ENCODE assay signal across 26 cellular contexts in genomic region chr6:167530960-167531359, GRCh38.
"Had no signal": no experiment of that assay in that cellular context is flagged by ENCODE, and none has a peak within 500 bp of the region (broad histone marks: within the 10 kb centered on the region; RNA-seq: fewer than 3 reads in every experiment).

No MANE protein-coding gene starts in this region.

- H3K9me3 ChIP-seq: esophagus muscularis mucosa, left lung, mucosa of descending colon, pancreas, psoas muscle, tibial nerve had no signal

- H3K27ac ChIP-seq: esophagus muscularis mucosa, left lung, pancreas, psoas muscle, tibial nerve had no signal

- ATAC-seq: activated CD8-positive, alpha-beta T cell treated with anti-CD3 and anti-CD28 coated beads for 36 hours; activated T-cell treated with anti-CD3 and anti-CD28 coated beads, Interleukin-2, amount 50 U/mL, for 4 hours; activated T-helper 17 cell treated with anti-CD3 and anti-CD28 coated beads, Interleukin-2, amount 50 U/mL, for 72 hours; left lung; mucosa of descending colon; pancreas; psoas muscle; WTC11 had no signal

- DNase-seq: activated CD4-positive, alpha-beta T cell treated with anti-CD3 and anti-CD28 coated beads, Interleukin-2, amount 50 U/mL, for 1 hour; activated CD8-positive, alpha-beta T cell treated with anti-CD3 and anti-CD28 coated beads for 36 hours; activated gamma-delta T cell treated with Interleukin-2 at 50 U/mL for 16 hours; activated naive CD4-positive, alpha-beta T cell treated with anti-CD3 and anti-CD28 coated beads, Interleukin-2, amount 50 U/mL, for 16 hours; activated T-cell treated with anti-CD3 and anti-CD28 coated beads, Interleukin-2, amount 50 U/mL, for 4 hours; amygdala; dermis blood vessel endothelial cell; effector CD4-positive, alpha-beta T cell; foreskin melanocyte; kidney glomerular epithelial cell; left lung; mucosa of descending colon; pancreas; psoas muscle; stimulated activated CD4-positive, alpha-beta T cell treated with anti-CD3 and anti-CD28 coated beads, Interleukin-15, amount 100 ng/mL, for 24 hours; stimulated activated CD4-positive, alpha-beta T cell treated with anti-CD3 and anti-CD28 coated beads, Interleukin-2, amount 100 ng/mL, for 24 hours; stimulated activated naive CD4-positive, alpha-beta T cell had no signal

- H3K4me3 ChIP-seq: esophagus muscularis mucosa, left lung, lung, mucosa of descending colon, pancreas, psoas muscle, tibial nerve had no signal

- H3K27ac Mint-ChIP-seq: activated CD8-positive, alpha-beta T cell treated with anti-CD3 and anti-CD28 coated beads for 36 hours; activated T-helper 17 cell treated with anti-CD3 and anti-CD28 coated beads, Interleukin-2, amount 50 U/mL, for 72 hours; natural killer cell treated with Interleukin-12 subunit alpha and Interleukin-12 subunit beta and Interleukin-15 and Interleukin-18, amount 100 ng/mL, for 72 hours; T-helper 1 cell treated with Interleukin-12 subunit alpha and Interleukin-12 subunit beta and Interleukin-4 antibody, amounts not matched to agents 30 μg/mL and 1 μg/mL, for 36 hours; WTC11 had no signal

- H3K9me3 Mint-ChIP-seq: activated T-cell treated with anti-CD3 and anti-CD28 coated beads, Interleukin-2, amount 50 U/mL, for 4 hours; activated T-helper 17 cell treated with anti-CD3 and anti-CD28 coated beads, Interleukin-2, amount 50 U/mL, for 72 hours; central memory CD8-positive, alpha-beta T cell; natural killer cell treated with Interleukin-12 subunit alpha and Interleukin-12 subunit beta and Interleukin-15 and Interleukin-18, amount 100 ng/mL, for 72 hours had no signal

- H3K4me1 ChIP-seq: esophagus muscularis mucosa, left lung, psoas muscle, tibial nerve had no signal

- H3K36me3 Mint-ChIP-seq: natural killer cell treated with Interleukin-12 subunit alpha and Interleukin-12 subunit beta and Interleukin-15 and Interleukin-18, amount 100 ng/mL, for 72 hours had no signal

- FAIRE-seq: bronchial epithelial cell, pancreas had no signal

- H3K4me3 Mint-ChIP-seq: activated CD8-positive, alpha-beta T cell treated with anti-CD3 and anti-CD28 coated beads for 36 hours; activated T-cell treated with anti-CD3 and anti-CD28 coated beads, Interleukin-2, amount 50 U/mL, for 4 hours; activated T-helper 17 cell treated with anti-CD3 and anti-CD28 coated beads, Interleukin-2, amount 50 U/mL, for 72 hours; central memory CD8-positive, alpha-beta T cell; natural killer cell treated with Interleukin-12 subunit alpha and Interleukin-12 subunit beta and Interleukin-15 and Interleukin-18, amount 100 ng/mL, for 72 hours; T-helper 1 cell treated with Interleukin-12 subunit alpha and Interleukin-12 subunit beta and Interleukin-4 antibody, amounts not matched to agents 30 μg/mL and 1 μg/mL, for 36 hours; WTC11 had no signal

- H3K27me3 ChIP-seq: left lung, pancreas, tibial nerve had no signal

- H3K36me3 ChIP-seq: esophagus muscularis mucosa, left lung, pancreas, tibial nerve had no signal

- H3K4me1 Mint-ChIP-seq: central memory CD8-positive, alpha-beta T cell had no signal
